In genomic region chr16:68760671-68761275, GRCh38 we compare ENCODE assay signal across 8 cellular contexts. TPM values are rescaled to one million over a fixed set of nuclear protein-coding genes. Genes with fewer than 3 reads are reported as not detected.
DNase-seq lines count a peak whose midpoint lies in the region; ATAC-seq and FAIRE-seq lines count a peak whose summit lies in the region.

No MANE protein-coding gene starts in this region.

- no peak overlapping the region for H3K9ac ChIP-seq in mesenchymal stem cell (ENCODE audit: low read length)

- H3K9me3 ChIP-seq in mesenchymal stem cell (ENCODE audit: control insufficient read depth, low read length), result no peaks in the 10 kb centered on the region
- no peaks in the 10 kb centered on the region for H3K9me3 ChIP-seq in effector memory CD4-positive, alpha-beta T cell (ENCODE audit: control insufficient read depth, low read length)

- DNase-seq in EH (ENCODE audit: low read depth) (peak; percentile 66), mesenchymal stem cell (peak; percentile 66), urothelium cell line (ENCODE audit: low spot score) (peak; percentile 81), SK-N-DZ (ENCODE audit: low spot score) (no peak)
- DNase-seq in activated T-helper 1 cell treated with anti-CD3 and anti-CD28 coated beads, Interleukin-12 subunit alpha, Interleukin-12 subunit beta, Interleukin-2, Interleukin-4 antibody, amounts not matched to agents 30 ng/mL and 10 ng/mL and 1 ng/mL, durations not matched to agents 14 hours and 24 hours and 36 hours (ENCODE audit: low spot score), result peak; percentile 37
- no peak for DNase-seq in effector memory CD4-positive, alpha-beta T cell

- no peak overlapping the region for H2BK12ac ChIP-seq in mesenchymal stem cell (ENCODE audit: low read length in 2 of 2)

- no peak overlapping the region for H3K27ac ChIP-seq in mesenchymal stem cell (ENCODE audit: low read length, poor library complexity, severe bottlenecking)
- H3K27ac ChIP-seq in effector memory CD4-positive, alpha-beta T cell (ENCODE audit: insufficient read depth, low read length, poor library complexity, severe bottlenecking), result no peak overlapping the region

- H3K9me3 Mint-ChIP-seq in activated T-helper 1 cell treated with anti-CD3 and anti-CD28 coated beads, Interleukin-12 subunit alpha, Interleukin-12 subunit beta, Interleukin-2, Interleukin-4 antibody, amounts not matched to agents 30 ng/mL and 10 ng/mL and 1 ng/mL, durations not matched to agents 14 hours and 24 hours and 36 hours, result no peaks in the 10 kb centered on the region

- H3K4me3 Mint-ChIP-seq in activated T-helper 1 cell treated with anti-CD3 and anti-CD28 coated beads, Interleukin-12 subunit alpha, Interleukin-12 subunit beta, Interleukin-2, Interleukin-4 antibody, amounts not matched to agents 30 ng/mL and 10 ng/mL and 1 ng/mL, durations not matched to agents 14 hours and 24 hours and 36 hours, result peak overlapping the region; percentile 8

- no peak overlapping the region for H2BK15ac ChIP-seq in mesenchymal stem cell (ENCODE audit: low read depth, poor library complexity, severe bottlenecking)

- H3K14ac ChIP-seq in mesenchymal stem cell (ENCODE audit: low read length in 2 of 2), result no peak overlapping the region

- peaks cover 0 to 7% of the 10 kb centered on the region in 2 experiments for H3K27me3 ChIP-seq in mesenchymal stem cell (ENCODE audit: control insufficient read depth in 1 of 2, insufficient read depth in 1 of 2, low read length in 2 of 2)
- no peaks in the 10 kb centered on the region for H3K27me3 ChIP-seq in effector memory CD4-positive, alpha-beta T cell (replicated peaks; ENCODE audit: control insufficient read depth, insufficient read depth, low read length, poor library complexity, severe bottlenecking)

- 53% methylated on average over 8 of the region's 8 CpGs for WGBS in mesenchymal stem cell

- peaks cover 9% of the 10 kb centered on the region for H3K36me3 Mint-ChIP-seq in activated T-helper 1 cell treated with anti-CD3 and anti-CD28 coated beads, Interleukin-12 subunit alpha, Interleukin-12 subunit beta, Interleukin-2, Interleukin-4 antibody, amounts not matched to agents 30 ng/mL and 10 ng/mL and 1 ng/mL, durations not matched to agents 14 hours and 24 hours and 36 hours (ENCODE audit: low read depth)

- H3K18ac ChIP-seq in mesenchymal stem cell (ENCODE audit: low read depth in 1 of 2, low read length in 2 of 2), result no peak overlapping the region

- intact Hi-C loops in activated T-helper 1 cell treated with anti-CD3 and anti-CD28 coated beads, Interleukin-12 subunit alpha, Interleukin-12 subunit beta, Interleukin-2, Interleukin-4 antibody, amounts not matched to agents 30 ng/mL and 10 ng/mL and 1 ng/mL, durations not matched to agents 14 hours and 24 hours and 36 hours (cut with micrococcal nuclease), result loop anchor here (1.0 kb wide), 1 partner anchor 83 kb away; the partner anchor contains the start of gene TANGO6

- H3K4me1 ChIP-seq in mesenchymal stem cell (ENCODE audit: control insufficient read depth, insufficient read depth, low read depth, low read length), result peaks cover 7% of the 10 kb centered on the region
- no peaks in the 10 kb centered on the region for H3K4me1 ChIP-seq in effector memory CD4-positive, alpha-beta T cell (ENCODE audit: control insufficient read depth, insufficient read depth, low read length, poor library complexity, severe bottlenecking)

- ATAC-seq in GM21367 (IDR thresholded peaks at IDR 0.05; ENCODE audit: unreplicated experiment) (peak; percentile 47), HG03520 (IDR thresholded peaks at IDR 0.05; ENCODE audit: unreplicated experiment) (peak; percentile 47)

- no peak for FAIRE-seq in urothelium cell line (lab: Jason Lieb, UNC)

- H4K91ac ChIP-seq in mesenchymal stem cell (ENCODE audit: low read length), result no peak overlapping the region

- H3K79me1 ChIP-seq in mesenchymal stem cell (replicated peaks; ENCODE audit: low read length, poor library complexity, severe bottlenecking), result no peaks in the 10 kb centered on the region

- no peak overlapping the region for H2BK5ac ChIP-seq in mesenchymal stem cell (ENCODE audit: low read depth, low read length, poor library complexity, severe bottlenecking)

- peak overlapping the region; percentile 72 for H3K27ac Mint-ChIP-seq in activated T-helper 1 cell treated with anti-CD3 and anti-CD28 coated beads, Interleukin-12 subunit alpha, Interleukin-12 subunit beta, Interleukin-2, Interleukin-4 antibody, amounts not matched to agents 30 ng/mL and 10 ng/mL and 1 ng/mL, durations not matched to agents 14 hours and 24 hours and 36 hours

- H3K4ac ChIP-seq in mesenchymal stem cell (ENCODE audit: low read depth in 1 of 2, low read length in 2 of 2), result no peak overlapping the region

- H3K4me3 ChIP-seq in mesenchymal stem cell (ENCODE audit: insufficient read depth in 1 of 2, low read depth in 1 of 2, low read length in 2 of 2), result no peak overlapping the region
- no peak overlapping the region for H3K4me3 ChIP-seq in effector memory CD4-positive, alpha-beta T cell (ENCODE audit: insufficient read depth, low read depth, low read length, poor library complexity, severe bottlenecking)

- H3K36me3 ChIP-seq in mesenchymal stem cell (ENCODE audit: control insufficient read depth in 1 of 2, insufficient read depth in 2 of 2, low read depth in 1 of 2, low read length in 2 of 2), result no peaks in the 10 kb centered on the region
- no peaks in the 10 kb centered on the region for H3K36me3 ChIP-seq in effector memory CD4-positive, alpha-beta T cell (ENCODE audit: control insufficient read depth, insufficient read depth, low read length)

- H4K8ac ChIP-seq in mesenchymal stem cell (ENCODE audit: low read length), result no peak overlapping the region

- H2AK5ac ChIP-seq in mesenchymal stem cell (ENCODE audit: low read length, severe bottlenecking), result no peak overlapping the region

- no peak overlapping the region for H3K23ac ChIP-seq in mesenchymal stem cell (ENCODE audit: low read length in 2 of 2)

- no peak overlapping the region for H2BK120ac ChIP-seq in mesenchymal stem cell (ENCODE audit: low read depth, low read length)

- no peak overlapping the region for H3K4me2 ChIP-seq in mesenchymal stem cell (ENCODE audit: low read length, poor library complexity, severe bottlenecking)

- H3K4me1 Mint-ChIP-seq in activated T-helper 1 cell treated with anti-CD3 and anti-CD28 coated beads, Interleukin-12 subunit alpha, Interleukin-12 subunit beta, Interleukin-2, Interleukin-4 antibody, amounts not matched to agents 30 ng/mL and 10 ng/mL and 1 ng/mL, durations not matched to agents 14 hours and 24 hours and 36 hours (ENCODE audit: low read depth), result peaks cover 73% of the 10 kb centered on the region

- no peaks in the 10 kb centered on the region for H3K27me3 Mint-ChIP-seq in activated T-helper 1 cell treated with anti-CD3 and anti-CD28 coated beads, Interleukin-12 subunit alpha, Interleukin-12 subunit beta, Interleukin-2, Interleukin-4 antibody, amounts not matched to agents 30 ng/mL and 10 ng/mL and 1 ng/mL, durations not matched to agents 14 hours and 24 hours and 36 hours (ENCODE audit: insufficient read depth)

- no peak overlapping the region for H2AFZ ChIP-seq in mesenchymal stem cell (ENCODE audit: low read depth, low read length)

RNA-seq across cellular contexts. Expression of gene CDH1, which starts 23.7 kb away (rescaled TPM):
- total RNA-seq in activated T-helper 1 cell treated with anti-CD3 and anti-CD28 coated beads, Interleukin-12 subunit alpha, Interleukin-12 subunit beta, Interleukin-2, Interleukin-4 antibody, amounts not matched to agents 30 ng/mL and 10 ng/mL and 1 ng/mL, durations not matched to agents 14 hours and 24 hours and 36 hours, result 0.64 and 2.2 TPM in 2 replicates
- polyA plus RNA-seq in mesenchymal stem cell (2013, experiment 1 of 2), result not detected
- 0.03 TPM for polyA plus RNA-seq in mesenchymal stem cell (2013, experiment 2 of 2)
- polyA plus RNA-seq in SK-N-DZ (2014; cell fraction: cytosol; rRNA removed), result not detected in 2 replicates
- polyA plus RNA-seq in SK-N-DZ (2014; cell fraction: nucleus; rRNA removed), result not detected in 2 replicates

Comparison
In these comparisons a context has a peak if more than half of its experiments do, and no peak if none do; other contexts are left out.
1. DNase-seq: peak in EH (single experiment), activated T-helper 1 cell treated with anti-CD3 and anti-CD28 coated beads, Interleukin-12 subunit alpha, Interleukin-12 subunit beta, Interleukin-2, Interleukin-4 antibody, amounts not matched to agents 30 ng/mL and 10 ng/mL and 1 ng/mL, durations not matched to agents 14 hours and 24 hours and 36 hours (single experiment), mesenchymal stem cell (single experiment) and urothelium cell line (single experiment); none in effector memory CD4-positive, alpha-beta T cell (0 of 3) and SK-N-DZ (single experiment).